ENCODE assay signal across 1 cellular context in the genomic region with DNA sequence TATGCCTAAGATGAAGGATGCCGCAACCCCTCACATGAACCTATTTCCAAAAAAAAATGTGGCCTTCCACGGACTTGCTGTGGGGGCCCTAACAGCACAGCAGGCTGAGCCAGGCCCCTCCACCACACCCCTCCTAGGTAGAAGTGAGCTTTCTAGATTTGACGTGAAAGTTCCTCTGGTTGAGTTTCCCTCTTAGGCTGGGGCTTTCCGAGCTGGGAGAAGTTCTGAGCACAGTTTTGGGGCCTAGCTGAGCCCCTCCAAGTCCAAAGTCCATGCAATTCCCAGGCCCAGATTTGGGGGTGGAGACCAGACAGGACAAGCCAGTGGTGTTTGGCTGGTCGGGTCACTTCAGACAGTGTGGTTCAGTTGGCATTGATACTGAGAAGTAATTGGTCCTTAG.
TF ChIP-seq lines count a peak whose summit lies in the region.

No MANE protein-coding gene starts in this region.

TF ChIP-seq in H1, 55 proteins besides CTCF, POLR2A, EP300 and RAD21:
- TF ChIP-seq SIX5 (IDR thresholded peaks at IDR 0.05; ENCODE audit: low read depth, low read length), result no peak
- no peak for TF ChIP-seq SIRT6 (IDR thresholded peaks at IDR 0.05; ENCODE audit: low read length)
- TF ChIP-seq, protein P1, sequence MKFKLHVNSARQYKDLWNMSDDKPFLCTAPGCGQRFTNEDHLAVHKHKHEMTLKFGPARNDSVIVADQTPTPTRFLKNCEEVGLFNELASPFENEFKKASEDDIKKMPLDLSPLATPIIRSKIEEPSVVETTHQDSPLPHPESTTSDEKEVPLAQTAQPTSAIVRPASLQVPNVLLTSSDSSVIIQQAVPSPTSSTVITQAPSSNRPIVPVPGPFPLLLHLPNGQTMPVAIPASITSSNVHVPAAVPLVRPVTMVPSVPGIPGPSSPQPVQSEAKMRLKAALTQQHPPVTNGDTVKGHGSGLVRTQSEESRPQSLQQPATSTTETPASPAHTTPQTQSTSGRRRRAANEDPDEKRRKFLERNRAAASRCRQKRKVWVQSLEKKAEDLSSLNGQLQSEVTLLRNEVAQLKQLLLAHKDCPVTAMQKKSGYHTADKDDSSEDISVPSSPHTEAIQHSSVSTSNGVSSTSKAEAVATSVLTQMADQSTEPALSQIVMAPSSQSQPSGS (IDR thresholded peaks at IDR 0.05; ENCODE audit: low read length), result no peak
- TF ChIP-seq, protein P2, sequence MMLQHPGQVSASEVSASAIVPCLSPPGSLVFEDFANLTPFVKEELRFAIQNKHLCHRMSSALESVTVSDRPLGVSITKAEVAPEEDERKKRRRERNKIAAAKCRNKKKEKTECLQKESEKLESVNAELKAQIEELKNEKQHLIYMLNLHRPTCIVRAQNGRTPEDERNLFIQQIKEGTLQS (IDR thresholded peaks at IDR 0.05; ENCODE audit: insufficient read depth, low read depth, low read length), result no peak
- TF ChIP-seq GABPA (IDR thresholded peaks at IDR 0.05; ENCODE audit: borderline replicate concordance, insufficient read depth, low read length), result no peak
